Comparison of ENCODE assay signal across 8 cellular contexts in genomic region chr10:70815504-70816219, GRCh38. TPM values are rescaled to one million over a fixed set of nuclear protein-coding genes. Genes with fewer than 3 reads are reported as not detected.
A peak's percentile ranks its signal among the peaks of the same experiment; 100 is the strongest.
DNase-seq lines count a peak whose midpoint lies in the region; ATAC-seq and TF ChIP-seq lines count a peak whose summit lies in the region.

Gene SGPL1, plus strand, starts transcription at chr10:70815948. Its CDS starts 906 bp downstream, at chr10:70816854.

- peak; percentile 65 for TF ChIP-seq POLR2A in right lobe of liver (IDR thresholded peaks at IDR 0.05)

- DNase-seq in AG10803 (ENCODE audit: low read depth) = peak; percentile 77
- peak; percentile 79 for DNase-seq in NCI-H510A (lab: John Stamatoyannopoulos, UW)
- DNase-seq in activated CD4-positive, alpha-beta T cell treated with anti-CD3 and anti-CD28 coated beads, Interleukin-2, amount 50 U/mL, for 48 hours = peak; percentile 89 to 91
- peak; percentile 47 to 81 for DNase-seq in dermis microvascular lymphatic vessel endothelial cell (ENCODE audit: low read depth in 2 of 2)
- peak; percentile 85 to 88 (median 87) for DNase-seq in right lobe of liver
- peak; percentile 86 for DNase-seq in stimulated activated CD4-positive, alpha-beta T cell treated with anti-CD3 and anti-CD28 coated beads, Interleukin-4, amount 100 ng/mL, for 24 hours

- peaks cover 0 to 12% (median 2%) of the 10 kb centered on the region in 4 donors for H3K36me3 ChIP-seq in right lobe of liver

- peak; percentile 69 for TF ChIP-seq CTCF in AG10803 (conservative IDR thresholded peaks at IDR 0.05; ENCODE audit: low read length)
- TF ChIP-seq CTCF in right lobe of liver (IDR thresholded peaks at IDR 0.05) = peak; percentile 98 to 100 (median 98)

- H3K4me1 ChIP-seq in right lobe of liver = peaks cover 0 to 13% (median 4%) of the 10 kb centered on the region in 4 donors

- H3K4me3 ChIP-seq in AG10803 (ENCODE audit: low read length) = peak within 1 kb of the TSS; percentile 91
- H3K4me3 ChIP-seq in right lobe of liver = peak within 1 kb of the TSS; percentile 66 to 77 (median 71)

- no peaks in the 10 kb centered on the region for H3K9me3 ChIP-seq in right lobe of liver

- H3K27ac ChIP-seq in right lobe of liver = peak within 1 kb of the TSS; percentile 66 to 90 (median 73)

- intact Hi-C loops in right lobe of liver (cut with DNase I) = no loop called here

- ATAC-seq in GM18868 (IDR thresholded peaks at IDR 0.05; ENCODE audit: unreplicated experiment) (peak; percentile 93), HG03108 (IDR thresholded peaks at IDR 0.05; ENCODE audit: unreplicated experiment) (peak; percentile 91), right lobe of liver (peak; percentile 90 to 96 (median 93))

- 12% methylated on average over 12 of the region's 58 CpGs for WGBS in right lobe of liver (ENCODE audit: insufficient coverage, low coverage, low lambda C conversion rate, missing lambda C conversion rate)

- no peaks in the 10 kb centered on the region for H3K27me3 ChIP-seq in right lobe of liver

RNA-seq across cellular contexts. Expression of gene SGPL1, which starts in this region (rescaled TPM):
- total RNA-seq in dermis microvascular lymphatic vessel endothelial cell = 9.4 and 15.9 TPM in 2 replicates
- 10 to 100 TPM; 33.2 to 50.1 (median 38.0) TPM for total RNA-seq in right lobe of liver

Comparison
In these comparisons a context has a peak if more than half of its experiments do, and no peak if none do; other contexts are left out.
1. Peak in every context shown above with its lines: DNase-seq, ATAC-seq, H3K4me3 ChIP-seq and H3K27ac ChIP-seq.